Comparison of ENCODE assay signal across 11 cellular contexts in genomic region chr17:78174870-78175642, GRCh38. TPM values are rescaled to one million over a fixed set of nuclear protein-coding genes. Genes with fewer than 3 reads are reported as not detected.
DNase-seq lines count a peak whose midpoint lies in the region; ATAC-seq and TF ChIP-seq lines count a peak whose summit lies in the region.
"Had no signal": no experiment of that assay in that cellular context is flagged by ENCODE, and none has a peak within 500 bp of the region (broad histone marks: within the 10 kb centered on the region; RNA-seq: fewer than 3 reads in every experiment).

No MANE protein-coding gene starts in this region.

- peak overlapping the region; percentile 61 to 77 (median 75) for H3K27ac ChIP-seq in right lobe of liver
- peak overlapping the region; percentile 81 for H3K27ac ChIP-seq in urinary bladder (ENCODE audit: low read depth)

- intact Hi-C loops in activated CD4-positive, alpha-beta memory T cell treated with anti-CD3 and anti-CD28 coated beads for 36 hours (cut with micrococcal nuclease): no loop called here
- intact Hi-C loops in right lobe of liver (cut with DNase I): loop anchor here (5.0 to 10.0 kb wide), 3 partner anchors 63 to 80 kb away; no protein-coding TSS in a partner anchor

- peaks cover 0 to 34% (median 17%) of the 10 kb centered on the region in 4 donors for H3K4me1 ChIP-seq in right lobe of liver
- H3K4me1 ChIP-seq in urinary bladder (ENCODE audit: insufficient read depth): no peaks in the 10 kb centered on the region
- H3K4me1 ChIP-seq: HAP-1 had no signal

- ATAC-seq in activated T-cell treated with anti-CD3 and anti-CD28 coated beads, Interleukin-2, amount 50 U/mL, for 72 hours (replicated peaks in 1 of 2): no peak
- peak; percentile 63 to 74 (median 70) for ATAC-seq in right lobe of liver
- ATAC-seq in HG03135 (IDR thresholded peaks at IDR 0.05; ENCODE audit: unreplicated experiment): no peak

- TF ChIP-seq POLR2A in right lobe of liver (IDR thresholded peaks at IDR 0.05): peak; percentile 47

- WGBS in right lobe of liver (ENCODE audit: insufficient coverage, low coverage, low lambda C conversion rate, missing lambda C conversion rate): 44% methylated on average over 10 of the region's 28 CpGs
- 83% methylated on average over 28 of the region's 28 CpGs for WGBS in urinary bladder

- peaks cover 89% of the 10 kb centered on the region for H3K36me3 Mint-ChIP-seq in activated T-cell treated with anti-CD3 and anti-CD28 coated beads, Interleukin-2, amount 50 U/mL, for 24 hours (ENCODE audit: low read depth)
- H3K36me3 Mint-ChIP-seq in activated T-cell treated with anti-CD3 and anti-CD28 coated beads, Interleukin-2, amount 50 U/mL, for 72 hours (ENCODE audit: insufficient read depth in 2 of 2): peaks cover 5 to 24% of the 10 kb centered on the region in 2 donors
- H3K36me3 Mint-ChIP-seq in activated CD4-positive, alpha-beta memory T cell treated with anti-CD3 and anti-CD28 coated beads for 36 hours: peaks cover 51% of the 10 kb centered on the region

- peaks cover 65% of the 10 kb centered on the region for H3K4me1 Mint-ChIP-seq in activated T-cell treated with anti-CD3 and anti-CD28 coated beads, Interleukin-2, amount 50 U/mL, for 24 hours (ENCODE audit: low read depth)
- peaks cover 56% of the 10 kb centered on the region for H3K4me1 Mint-ChIP-seq in activated T-cell treated with anti-CD3 and anti-CD28 coated beads, Interleukin-2, amount 50 U/mL, for 72 hours (ENCODE audit: low read depth)
- H3K4me1 Mint-ChIP-seq in activated CD4-positive, alpha-beta memory T cell treated with anti-CD3 and anti-CD28 coated beads for 36 hours (ENCODE audit: low read depth): peaks cover 51% of the 10 kb centered on the region

- no peaks in the 10 kb centered on the region for H3K27me3 ChIP-seq in right lobe of liver

- no peak overlapping the region for H3K4me3 Mint-ChIP-seq in activated T-cell treated with anti-CD3 and anti-CD28 coated beads, Interleukin-2, amount 50 U/mL, for 24 hours
- H3K4me3 Mint-ChIP-seq in activated T-cell treated with anti-CD3 and anti-CD28 coated beads, Interleukin-2, amount 50 U/mL, for 72 hours: no peak overlapping the region
- H3K4me3 Mint-ChIP-seq in activated CD4-positive, alpha-beta memory T cell treated with anti-CD3 and anti-CD28 coated beads for 36 hours: no peak overlapping the region

- CTCF ChIA-PET in activated CD4-positive, alpha-beta memory T cell treated with anti-CD3 and anti-CD28 coated beads for 36 hours (lab: Charles Lee): interaction anchor here (1.0 to 4.0 kb wide), 11 partner anchors 9 to 157 kb away, joined by 4 to 44 read pairs (median 10); partner anchors contain the start of genes AFMID, TK1 and TMC8

- no peaks in the 10 kb centered on the region for H3K9me3 Mint-ChIP-seq in activated T-cell treated with anti-CD3 and anti-CD28 coated beads, Interleukin-2, amount 50 U/mL, for 24 hours
- H3K9me3 Mint-ChIP-seq in activated T-cell treated with anti-CD3 and anti-CD28 coated beads, Interleukin-2, amount 50 U/mL, for 72 hours: no peaks in the 10 kb centered on the region
- no peaks in the 10 kb centered on the region for H3K9me3 Mint-ChIP-seq in activated CD4-positive, alpha-beta memory T cell treated with anti-CD3 and anti-CD28 coated beads for 36 hours

- peak overlapping the region; percentile 59 for H3K27ac Mint-ChIP-seq in activated T-cell treated with anti-CD3 and anti-CD28 coated beads, Interleukin-2, amount 50 U/mL, for 24 hours
- H3K27ac Mint-ChIP-seq in activated T-cell treated with anti-CD3 and anti-CD28 coated beads, Interleukin-2, amount 50 U/mL, for 72 hours: no peak overlapping the region
- peak overlapping the region; percentile 30 for H3K27ac Mint-ChIP-seq in activated CD4-positive, alpha-beta memory T cell treated with anti-CD3 and anti-CD28 coated beads for 36 hours

- peaks cover 0 to 9% (median 4%) of the 10 kb centered on the region in 4 donors for H3K36me3 ChIP-seq in right lobe of liver
- no peaks in the 10 kb centered on the region for H3K36me3 ChIP-seq in urinary bladder (ENCODE audit: insufficient read depth)

- peak; percentile 35 for DNase-seq in activated T-cell treated with anti-CD3 and anti-CD28 coated beads, Interleukin-2, amount 50 U/mL, for 24 hours
- DNase-seq in activated T-cell treated with anti-CD3 and anti-CD28 coated beads, Interleukin-2, amount 50 U/mL, for 72 hours: no peak
- DNase-seq in activated CD4-positive, alpha-beta memory T cell treated with anti-CD3 and anti-CD28 coated beads for 36 hours: no peak
- peak; percentile 79 to 92 (median 89) for DNase-seq in right lobe of liver
- DNase-seq in GDM1 (lab: John Stamatoyannopoulos, UW): no peak
- DNase-seq in SW480 (ENCODE audit: low spot score): no peak
- DNase-seq: NCI-H748 treated with DMSO at 0.1 percent for 48 hours; stimulated activated naive CD4-positive, alpha-beta T cell treated with Interleukin-2 at 50 U/mL for 16 hours had no signal

- peak overlapping the region in 2 of 3 donors; percentile 33 to 43 for H3K4me3 ChIP-seq in right lobe of liver
- H3K4me3 ChIP-seq in urinary bladder (ENCODE audit: low read depth, low read length): no peak overlapping the region
- H3K4me3 ChIP-seq: HAP-1 had no signal

- no peaks in the 10 kb centered on the region for H3K9me3 ChIP-seq in right lobe of liver
- H3K9me3 ChIP-seq: HAP-1 had no signal

- TF ChIP-seq CTCF in right lobe of liver (IDR thresholded peaks at IDR 0.05): peak in 2 of 4 donors; percentile 5 to 30

- no peaks in the 10 kb centered on the region for H3K27me3 Mint-ChIP-seq in activated T-cell treated with anti-CD3 and anti-CD28 coated beads, Interleukin-2, amount 50 U/mL, for 24 hours
- no peaks in the 10 kb centered on the region for H3K27me3 Mint-ChIP-seq in activated T-cell treated with anti-CD3 and anti-CD28 coated beads, Interleukin-2, amount 50 U/mL, for 72 hours (ENCODE audit: low read depth)
- H3K27me3 Mint-ChIP-seq in activated CD4-positive, alpha-beta memory T cell treated with anti-CD3 and anti-CD28 coated beads for 36 hours: no peaks in the 10 kb centered on the region

- POLR2A ChIA-PET in activated CD4-positive, alpha-beta memory T cell treated with anti-CD3 and anti-CD28 coated beads for 36 hours (lab: Charles Lee): interaction anchor here (0.6 to 1.1 kb wide), 4 partner anchors 11 to 228 kb away, joined by 3 to 7 read pairs (median 3); no protein-coding TSS in a partner anchor

RNA-seq across cellular contexts. Expression of gene SYNGR2, which starts 6.7 kb away (rescaled TPM):
- total RNA-seq in activated T-cell treated with anti-CD3 and anti-CD28 coated beads, Interleukin-2, amount 50 U/mL, for 72 hours: 10 to 100 TPM; 87.6 to 92.0 TPM
- 10 to 100 TPM; 79.2 to 87.7 TPM for total RNA-seq in activated CD4-positive, alpha-beta memory T cell treated with anti-CD3 and anti-CD28 coated beads for 36 hours
- total RNA-seq in right lobe of liver (10 to 100 TPM; 43.3 to 55.8 (median 50.4) TPM), urinary bladder (15.0 TPM)
- polyA plus RNA-seq in urinary bladder: 79.7 TPM

RNA-seq across cellular contexts. Expression of gene TK1, which starts 11.8 kb away (rescaled TPM):
- 10 to 100 TPM; 90.6 to 90.9 TPM for total RNA-seq in activated T-cell treated with anti-CD3 and anti-CD28 coated beads, Interleukin-2, amount 50 U/mL, for 72 hours
- 100 to 1,000 TPM; 188 to 193 TPM for total RNA-seq in activated CD4-positive, alpha-beta memory T cell treated with anti-CD3 and anti-CD28 coated beads for 36 hours
- 1 to 10 TPM; 2.1 to 8.3 (median 4.7) TPM for total RNA-seq in right lobe of liver
- 16.2 TPM for total RNA-seq in urinary bladder
- polyA plus RNA-seq in urinary bladder: 3.2 TPM

RNA-seq across cellular contexts. Expression of gene AFMID, which starts 12.1 kb away (rescaled TPM):
- 10 to 100 TPM; 23.1 to 34.1 TPM for total RNA-seq in activated T-cell treated with anti-CD3 and anti-CD28 coated beads, Interleukin-2, amount 50 U/mL, for 72 hours
- 10 to 100 TPM; 16.8 to 19.0 TPM for total RNA-seq in activated CD4-positive, alpha-beta memory T cell treated with anti-CD3 and anti-CD28 coated beads for 36 hours
- 100 to 1,000 TPM in 5 of 6 experiments, 10 to 100 TPM in 1; 96.6 to 156 (median 142) TPM for total RNA-seq in right lobe of liver
- 23.5 TPM for total RNA-seq in urinary bladder
- 23.5 TPM for polyA plus RNA-seq in urinary bladder

RNA-seq across cellular contexts. Expression of gene C17orf99, which starts 28.9 kb away (rescaled TPM):
- under 1 TPM in 1 of 2 donors, not detected in 1; 0.58 TPM for total RNA-seq in activated T-cell treated with anti-CD3 and anti-CD28 coated beads, Interleukin-2, amount 50 U/mL, for 72 hours
- not detected for total RNA-seq in activated CD4-positive, alpha-beta memory T cell treated with anti-CD3 and anti-CD28 coated beads for 36 hours
- total RNA-seq in right lobe of liver (not detected), urinary bladder (0.63 TPM)
- not detected for polyA plus RNA-seq in urinary bladder

RNA-seq across cellular contexts. Expression of gene BIRC5, which starts 39.0 kb away (rescaled TPM):
- 100 to 1,000 TPM in 1 of 2 donors, 10 to 100 TPM in 1; 78.9 to 104 TPM for total RNA-seq in activated T-cell treated with anti-CD3 and anti-CD28 coated beads, Interleukin-2, amount 50 U/mL, for 72 hours
- 10 to 100 TPM; 87.4 to 95.4 TPM for total RNA-seq in activated CD4-positive, alpha-beta memory T cell treated with anti-CD3 and anti-CD28 coated beads for 36 hours
- total RNA-seq in right lobe of liver (1 to 10 TPM in 4 of 6 experiments, under 1 TPM in 2; 0.57 to 2.0 (median 1.4) TPM), urinary bladder (19.7 TPM)
- 0.49 TPM for polyA plus RNA-seq in urinary bladder

Comparison
In these comparisons a context has a peak if more than half of its experiments do, and no peak if none do; other contexts are left out.
1. DNase-seq: peak in activated T-cell treated with anti-CD3 and anti-CD28 coated beads, Interleukin-2, amount 50 U/mL, for 24 hours (single experiment) and right lobe of liver (3 of 3); none in activated T-cell treated with anti-CD3 and anti-CD28 coated beads, Interleukin-2, amount 50 U/mL, for 72 hours (0 of 2), activated CD4-positive, alpha-beta memory T cell treated with anti-CD3 and anti-CD28 coated beads for 36 hours (single experiment), GDM1 (single experiment) and SW480 (single experiment).
2. ATAC-seq: peak in right lobe of liver (4 of 4); none in activated T-cell treated with anti-CD3 and anti-CD28 coated beads, Interleukin-2, amount 50 U/mL, for 72 hours (0 of 2) and HG03135 (single experiment).